In genomic region chr6:22605736-22606135, GRCh38 we compare ENCODE assay signal across 25 cellular contexts. TPM values are rescaled to one million over a fixed set of nuclear protein-coding genes. Genes with fewer than 3 reads are reported as not detected.
DNase-seq lines count a peak whose midpoint lies in the region; ATAC-seq, FAIRE-seq and TF ChIP-seq lines count a peak whose summit lies in the region.
"Had no signal": no experiment of that assay in that cellular context is flagged by ENCODE, and none has a peak within 500 bp of the region (broad histone marks: within the 10 kb centered on the region; RNA-seq: fewer than 3 reads in every experiment).

No MANE protein-coding gene starts in this region.

- peak overlapping the region; percentile 25 for H3K4me2 ChIP-seq in astrocyte (ENCODE audit: low read length)
- no peak overlapping the region for H3K4me2 ChIP-seq in endothelial cell of umbilical vein (ENCODE audit: insufficient read depth, low read length)
- H3K4me2 ChIP-seq: BLaER1 treated with 17β-estradiol and CSF1 and Interleukin-3, amounts not matched to agents 10 nM and 100 nM; KMS-11 had no signal

- H3K4me3 Mint-ChIP-seq in astrocyte (ENCODE audit: unreplicated experiment), result no peak overlapping the region
- H3K4me3 Mint-ChIP-seq: CD4-positive, alpha-beta memory T cell had no signal

- H3K27me3 Mint-ChIP-seq in astrocyte (ENCODE audit: low read depth, unreplicated experiment), result no peaks in the 10 kb centered on the region
- H3K27me3 Mint-ChIP-seq: CD4-positive, alpha-beta memory T cell had no signal

- H3K27ac ChIP-seq in astrocyte (ENCODE audit: low read depth, low read length) (no peak overlapping the region), endothelial cell of umbilical vein (ENCODE audit: insufficient read depth, low read depth, low read length) (no peak overlapping the region)
- H3K27ac ChIP-seq: BLaER1 treated with 17β-estradiol and CSF1 and Interleukin-3, amounts not matched to agents 10 nM and 100 nM; GM23248; KMS-11 had no signal

- no peaks in the 10 kb centered on the region for H3K9me1 ChIP-seq in endothelial cell of umbilical vein (replicated peaks; ENCODE audit: control insufficient read depth, extremely low read depth, insufficient read depth, low read length)

- dilution Hi-C loops in endothelial cell of umbilical vein (cut with MboI; ENCODE audit: extremely low pct_ligation_motif_present, low sequenced_read_pairs), result no loop called here

- no peak for TF ChIP-seq POLR2A in endothelial cell of umbilical vein (IDR thresholded peaks at IDR 0.05; ENCODE audit: low read depth, low read length)

- DNase-seq in EH (ENCODE audit: low read depth) (peak; percentile 32), astrocyte (ENCODE audit: low read depth) (no peak), endothelial cell of umbilical vein (ENCODE audit: low read depth, low spot score) (no peak), renal cortical epithelial cell (ENCODE audit: low read depth) (peak; percentile 15), NOMO-1 treated with dmso at 0.1 percent for 144 hours (lab: John Stamatoyannopoulos, UW; ENCODE audit: unreplicated experiment) (no peak), superior temporal gyrus (ENCODE audit: extremely low spot score) (no peak)
- DNase-seq: CD4-positive, alpha-beta memory T cell; DND-41; GM23248; MV-4-11; NCI-H1105 treated with DMSO at 0.1 percent for 48 hours; NCI-H2081; NCI-H2171 treated with DMSO at 0.1 percent for 48 hours; NCI-H446; NCI-H526; OCI-M1; SHP77 had no signal

- FAIRE-seq in astrocyte (lab: Jason Lieb, UNC) (no peak), endothelial cell of umbilical vein (lab: Jason Lieb, UNC) (no peak)
- FAIRE-seq: GM12891, HTR-8/SVneo had no signal

- peaks cover 3% of the 10 kb centered on the region for H3K4me1 Mint-ChIP-seq in astrocyte (ENCODE audit: low read depth, unreplicated experiment)
- H3K4me1 Mint-ChIP-seq: CD4-positive, alpha-beta memory T cell had no signal

- no peaks in the 10 kb centered on the region for H3K36me3 ChIP-seq in astrocyte (ENCODE audit: insufficient read depth, low read length)
- no peaks in the 10 kb centered on the region for H3K36me3 ChIP-seq in endothelial cell of umbilical vein (ENCODE audit: control insufficient read depth in 2 of 2, extremely low read depth in 1 of 2, insufficient read depth in 2 of 2, low read length in 2 of 2)
- H3K36me3 ChIP-seq: BLaER1 treated with 17β-estradiol and CSF1 and Interleukin-3, amounts not matched to agents 10 nM and 100 nM had no signal

- no peaks in the 10 kb centered on the region for H3K36me3 Mint-ChIP-seq in astrocyte (ENCODE audit: low read depth, unreplicated experiment)
- H3K36me3 Mint-ChIP-seq: CD4-positive, alpha-beta memory T cell had no signal

- POLR2A ChIA-PET in endothelial cell of umbilical vein (lab: Charles Lee), result no interaction called here

- ATAC-seq in GM19463 (IDR thresholded peaks at IDR 0.05; ENCODE audit: unreplicated experiment), result no peak
- ATAC-seq: HCT116 had no signal

- H3K4me1 ChIP-seq in astrocyte (ENCODE audit: insufficient read depth, low read length) (peaks cover 3% of the 10 kb centered on the region), endothelial cell of umbilical vein (ENCODE audit: control insufficient read depth, extremely low read depth, insufficient read depth, low read length) (no peaks in the 10 kb centered on the region)
- H3K4me1 ChIP-seq: BLaER1 treated with 17β-estradiol and CSF1 and Interleukin-3, amounts not matched to agents 10 nM and 100 nM had no signal

- H4K20me1 ChIP-seq in astrocyte (ENCODE audit: insufficient read depth, low read length), result no peaks in the 10 kb centered on the region
- H4K20me1 ChIP-seq in endothelial cell of umbilical vein (replicated peaks; ENCODE audit: control insufficient read depth, extremely low read depth, insufficient read depth, low read length), result no peaks in the 10 kb centered on the region
- H4K20me1 ChIP-seq: BLaER1 treated with 17β-estradiol and CSF1 and Interleukin-3, amounts not matched to agents 10 nM and 100 nM had no signal

- no peaks in the 10 kb centered on the region for H3K9me3 Mint-ChIP-seq in astrocyte (ENCODE audit: unreplicated experiment)

- intact Hi-C loops in endothelial cell of umbilical vein (cut with micrococcal nuclease), result no loop called here

- TF ChIP-seq CTCF in astrocyte (IDR thresholded peaks at IDR 0.05; ENCODE audit: insufficient read depth, low read depth, low read length), result no peak
- TF ChIP-seq CTCF in endothelial cell of umbilical vein (IDR thresholded peaks at IDR 0.05; ENCODE audit: extremely low read depth in 1 of 2, insufficient read depth in 1 of 2, low read depth in 1 of 2, low read length in 2 of 2), result no peak

- H3K79me2 ChIP-seq in astrocyte (ENCODE audit: insufficient read depth, low read length) (no peaks in the 10 kb centered on the region), endothelial cell of umbilical vein (ENCODE audit: control insufficient read depth, insufficient read depth, low read length) (no peaks in the 10 kb centered on the region)

- no TSS peak for BruUV-seq in endothelial cell of umbilical vein (replicated peaks; lab: Mats Ljungman, UMichigan)

- H2AFZ ChIP-seq in astrocyte (ENCODE audit: low read depth, low read length), result no peak overlapping the region
- no peak overlapping the region for H2AFZ ChIP-seq in endothelial cell of umbilical vein (ENCODE audit: low read depth, low read length)
- H2AFZ ChIP-seq: GM23248 had no signal

- CTCF ChIA-PET in endothelial cell of umbilical vein (lab: Charles Lee), result interaction anchor here (0.8 to 1.0 kb wide), 2 partner anchors 8 to 11 kb away, joined by 3 to 4 read pairs; no protein-coding TSS in a partner anchor

- H3K9me3 ChIP-seq in astrocyte (ENCODE audit: insufficient read depth, low read depth, low read length), result no peaks in the 10 kb centered on the region
- no peaks in the 10 kb centered on the region for H3K9me3 ChIP-seq in endothelial cell of umbilical vein (replicated peaks; ENCODE audit: control insufficient read depth, insufficient read depth, low read length)

- H3K4me3 ChIP-seq in astrocyte (ENCODE audit: insufficient read depth, low read depth, low read length) (no peak overlapping the region), endothelial cell of umbilical vein (replicated peaks in 1 of 3; ENCODE audit: insufficient read depth in 1 of 3, low read depth in 1 of 3, low read length in 3 of 3) (no peak overlapping the region)
- H3K4me3 ChIP-seq: BLaER1 treated with 17β-estradiol and CSF1 and Interleukin-3, amounts not matched to agents 10 nM and 100 nM; GM23248 had no signal

- no peak overlapping the region for H3K27ac Mint-ChIP-seq in astrocyte (ENCODE audit: unreplicated experiment)
- H3K27ac Mint-ChIP-seq: CD4-positive, alpha-beta memory T cell had no signal

- H3K27me3 ChIP-seq in astrocyte (ENCODE audit: insufficient read depth, low read length), result no peaks in the 10 kb centered on the region
- no peaks in the 10 kb centered on the region for H3K27me3 ChIP-seq in endothelial cell of umbilical vein (ENCODE audit: control insufficient read depth in 2 of 2, insufficient read depth in 2 of 2, low read length in 2 of 2)
- H3K27me3 ChIP-seq: BLaER1 treated with 17β-estradiol and CSF1 and Interleukin-3, amounts not matched to agents 10 nM and 100 nM had no signal

- H3K9ac ChIP-seq in astrocyte (ENCODE audit: low read length), result no peak overlapping the region
- H3K9ac ChIP-seq in endothelial cell of umbilical vein (replicated peaks; ENCODE audit: extremely low read depth, insufficient read depth, low read length), result no peak overlapping the region
- H3K9ac ChIP-seq: BLaER1 treated with 17β-estradiol and CSF1 and Interleukin-3, amounts not matched to agents 10 nM and 100 nM; GM23248; KMS-11 had no signal

TF ChIP-seq in endothelial cell of umbilical vein, 7 proteins besides CTCF, POLR2A, EP300 and RAD21:
- TF ChIP-seq MYC (IDR thresholded peaks at IDR 0.05; ENCODE audit: low read depth, low read length), result no peak
- TF ChIP-seq FOS (IDR thresholded peaks at IDR 0.05; ENCODE audit: borderline replicate concordance, insufficient read depth, low read length), result peak; percentile 20

RNA-seq across cellular contexts. Expression of gene HDGFL1, which starts 36.4 kb away (rescaled TPM):
- total RNA-seq in astrocyte (not detected in 2 replicates), endothelial cell of umbilical vein (not detected in 2 replicates), renal cortical epithelial cell (not detected in 2 replicates)
- not detected in 2 replicates for polyA plus RNA-seq in endothelial cell of umbilical vein
- polyA plus RNA-seq in endothelial cell of umbilical vein (2011; cell fraction: cytosol; rRNA removed), result not detected in 2 replicates
- polyA plus RNA-seq in endothelial cell of umbilical vein (2011; cell fraction: nucleus; rRNA removed), result 0.15 TPM in 1 of 2 replicates, not detected in the other
- not detected in 2 replicates for polyA plus RNA-seq in endothelial cell of umbilical vein (2012)
- polyA minus RNA-seq in endothelial cell of umbilical vein, result not detected in 2 replicates
- not detected for polyA minus RNA-seq in endothelial cell of umbilical vein (2011; cell fraction: cytosol; rRNA and poly(A)+ RNA removed)
- not detected in 2 replicates for polyA minus RNA-seq in endothelial cell of umbilical vein (2011; cell fraction: nucleus; rRNA and poly(A)+ RNA removed)
- total RNA-seq: CD4-positive, alpha-beta memory T cell; G401; GM23248; RPMI7951 had no signal
- polyA plus RNA-seq: CD4-positive, alpha-beta memory T cell; GM23248 had no signal

Comparison
In these comparisons a context has a peak if more than half of its experiments do, and no peak if none do; other contexts are left out.
1. DNase-seq: peak in EH (single experiment) and renal cortical epithelial cell (single experiment); none in astrocyte (single experiment), endothelial cell of umbilical vein (single experiment), NOMO-1 treated with dmso at 0.1 percent for 144 hours (single experiment) and superior temporal gyrus (single experiment).